ENCODE assay signal across 12 cellular contexts in the genomic region with DNA sequence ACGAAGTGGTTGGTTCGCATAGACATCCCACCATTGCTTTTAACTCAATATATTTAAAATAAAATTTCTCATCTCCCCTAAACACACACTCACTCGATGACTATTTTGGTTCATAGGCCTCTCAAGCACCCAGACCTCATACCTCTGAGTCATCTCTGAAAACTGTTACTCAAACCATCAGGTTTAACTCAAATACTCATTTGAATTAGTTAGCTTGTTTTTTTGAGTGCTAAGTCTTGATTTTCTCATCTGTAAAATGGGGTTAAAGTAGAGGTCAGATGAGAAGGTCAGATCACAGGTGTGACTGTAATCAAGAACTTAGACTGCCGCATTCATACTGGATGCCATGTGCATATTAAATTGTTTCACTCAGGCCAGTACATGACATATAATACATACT.
DNase-seq lines count a peak whose midpoint lies in the region; ATAC-seq, FAIRE-seq and TF ChIP-seq lines count a peak whose summit lies in the region.
"Had no signal": no experiment of that assay in that cellular context is flagged by ENCODE, and none has a peak within 500 bp of the region (broad histone marks: within the 10 kb centered on the region; RNA-seq: fewer than 3 reads in every experiment).

No MANE protein-coding gene starts in this region.

- no peaks in the 10 kb centered on the region for H3K27me3 Mint-ChIP-seq in glutamatergic neuron (ENCODE audit: unreplicated experiment)

- ATAC-seq in HCT116 (peak; percentile 54; the same call in 1 of the 2 replicates), HG02678 (IDR thresholded peaks at IDR 0.05; ENCODE audit: unreplicated experiment) (no peak), GM21737 (IDR thresholded peaks at IDR 0.05; ENCODE audit: unreplicated experiment) (no peak)

- FAIRE-seq in urothelium cell line (lab: Jason Lieb, UNC), result no peak

- no peak overlapping the region for H3K4me3 Mint-ChIP-seq in glutamatergic neuron (ENCODE audit: unreplicated experiment)
- H3K4me3 Mint-ChIP-seq: neural crest cell; T-helper 2 cell treated with Interferon-gamma antibody and Interleukin-4, amounts not matched to agents 5 μg/mL and 100 μg/mL, for 36 hours had no signal

- H3K27ac ChIP-seq in HCT116 (ENCODE audit: low read depth, low read length), result no peak overlapping the region

- CTCF ChIA-PET in HCT116 (lab: Charles Lee), result no interaction called here

- TF ChIP-seq POLR2A in HCT116 (IDR thresholded peaks at IDR 0.05; ENCODE audit: borderline replicate concordance, extremely low read depth, insufficient read depth, insufficient read length), result no peak

- no peaks in the 10 kb centered on the region for H3K9me2 ChIP-seq in HCT116 (ENCODE audit: insufficient read depth)

- no peak for TF ChIP-seq RAD21 in HCT116 (IDR thresholded peaks at IDR 0.05; ENCODE audit: low read depth)

- H2AFZ ChIP-seq in HCT116 (ENCODE audit: low read depth, low read length, poor library complexity, severe bottlenecking), result peak overlapping the region; percentile 96

- no peaks in the 10 kb centered on the region for H3K9me3 Mint-ChIP-seq in glutamatergic neuron (ENCODE audit: unreplicated experiment)
- H3K9me3 Mint-ChIP-seq: neural crest cell; T-helper 2 cell treated with Interferon-gamma antibody and Interleukin-4, amounts not matched to agents 5 μg/mL and 100 μg/mL, for 36 hours had no signal

- no TSS peak for BruUV-seq in HCT116 (replicated peaks; lab: Mats Ljungman, UMichigan)

- H3K4me1 ChIP-seq in HCT116 (ENCODE audit: control insufficient read depth in 1 of 2, insufficient read depth in 2 of 2, low read length in 2 of 2), result peaks cover 0 to 37% of the 10 kb centered on the region in 2 experiments; a peak in 2 of 4 replicates

- in situ Hi-C loops in GM13977 (cut with MboI; ENCODE audit: low pct_unique_long_range_greater_than_20kb, low sequenced_read_pairs, unreplicated experiment), result no loop called here

- H3K9ac ChIP-seq in HCT116 (ENCODE audit: low read length), result no peak overlapping the region

- DNase-seq in GM13977 (ENCODE audit: low spot score) (peak; percentile 12), HCT116 (ENCODE audit: low read depth, low spot score) (no peak), RPMI7951 (ENCODE audit: low read depth) (peak; percentile 85), iris pigment epithelial cell (ENCODE audit: low read depth) (peak; percentile 92), glutamatergic neuron (no peak), urothelium cell line (ENCODE audit: low spot score) (no peak)
- DNase-seq: DMS53 had no signal

- no peaks in the 10 kb centered on the region for H3K79me2 ChIP-seq in HCT116 (ENCODE audit: insufficient read depth, low read length)

- POLR2A ChIA-PET in HCT116 (lab: Charles Lee), result interaction anchor here (0.6 kb wide), 1 partner anchor 1477 kb away, joined by 3 read pairs; no protein-coding TSS in a partner anchor

- H3K36me3 Mint-ChIP-seq in glutamatergic neuron (ENCODE audit: unreplicated experiment), result no peaks in the 10 kb centered on the region
- H3K36me3 Mint-ChIP-seq: activated naive CD4-positive, alpha-beta T cell treated with anti-CD3 and anti-CD28 coated beads, Interleukin-2, amount 50 U/mL, for 72 hours had no signal

- no peak overlapping the region for H3K4me3 ChIP-seq in HCT116 (replicated peaks in 1 of 2; ENCODE audit: low read depth in 1 of 2, low read length in 2 of 2)

- intact Hi-C loops in HCT116 (cut with micrococcal nuclease), result no loop called here

- H3K36me3 ChIP-seq in HCT116 (ENCODE audit: control insufficient read depth in 1 of 2, insufficient read depth in 2 of 2, low read length in 2 of 2), result no peaks in the 10 kb centered on the region

- H3K4me1 Mint-ChIP-seq in glutamatergic neuron (ENCODE audit: low read depth, unreplicated experiment), result no peaks in the 10 kb centered on the region

- RAD21 ChIA-PET in HCT116 (lab: Charles Lee; ENCODE audit: low non-redundant PET in 1 of 2, low total read pairs in 2 of 2, uncharacterized antibody in 2 of 2, unreplicated experiment in 2 of 2), result no interaction called here

- no peaks in the 10 kb centered on the region for H3K9me3 ChIP-seq in HCT116 (ENCODE audit: control insufficient read depth in 1 of 2, insufficient read depth in 1 of 2, low read depth in 1 of 2, low read length in 2 of 2)

- no peaks in the 10 kb centered on the region for H3K27me3 ChIP-seq in HCT116 (ENCODE audit: insufficient read depth, low read length)

- H3K4me2 ChIP-seq in HCT116 (ENCODE audit: low read length), result peak overlapping the region; percentile 43

- no peak for TF ChIP-seq CTCF in GM13977 (IDR thresholded peaks at IDR 0.05; ENCODE audit: extremely low read depth, insufficient read depth, missing control alignments)
- TF ChIP-seq CTCF in HCT116 (IDR thresholded peaks at IDR 0.05 in 2 of 3, conservative IDR thresholded peaks at IDR 0.05 in 1 of 3; ENCODE audit: borderline replicate concordance in 1 of 3, insufficient read depth in 1 of 3, low read depth in 2 of 3, low read length in 2 of 3), result no peak
- no peak for TF ChIP-seq CTCF in glutamatergic neuron (IDR thresholded peaks at IDR 0.05; ENCODE audit: partially characterized antibody, unreplicated experiment)

- H3K27ac Mint-ChIP-seq in glutamatergic neuron (ENCODE audit: unreplicated experiment), result no peak overlapping the region
- H3K27ac Mint-ChIP-seq: activated naive CD4-positive, alpha-beta T cell treated with anti-CD3 and anti-CD28 coated beads, Interleukin-2, amount 50 U/mL, for 72 hours; T-helper 2 cell treated with Interferon-gamma antibody and Interleukin-4, amounts not matched to agents 5 μg/mL and 100 μg/mL, for 36 hours had no signal

- no peaks in the 10 kb centered on the region for H4K20me1 ChIP-seq in HCT116 (ENCODE audit: insufficient read depth)

TF ChIP-seq in HCT116, 20 proteins besides CTCF, POLR2A, EP300 and RAD21:
- peak; percentile 25; the same call in 1 of the 2 replicates for TF ChIP-seq FOSL1 (IDR thresholded peaks at IDR 0.05; ENCODE audit: low read depth)
- peak; percentile 35; the same call in 1 of the 2 replicates for TF ChIP-seq CBX3 (IDR thresholded peaks at IDR 0.05; ENCODE audit: low read depth)
- TF ChIP-seq SP1 (IDR thresholded peaks at IDR 0.05; ENCODE audit: low read depth), result 0 out of 2 replicates have a peak, but pooled peaks have one; percentile 19
- TF ChIP-seq ZNF274 (IDR thresholded peaks at IDR 0.05; ENCODE audit: low read depth, low read length), result no peak

Comparison
In these comparisons a context has a peak if more than half of its experiments do, and no peak if none do; other contexts are left out.
1. DNase-seq: peak in GM13977 (single experiment), RPMI7951 (single experiment) and iris pigment epithelial cell (single experiment); none in HCT116 (single experiment), glutamatergic neuron (single experiment) and urothelium cell line (single experiment).